ENCODE assay signal across 8 cellular contexts in genomic region chr1:42923367-42924248, GRCh38. TPM values are rescaled to one million over a fixed set of nuclear protein-coding genes. Genes with fewer than 3 reads are reported as not detected.
DNase-seq lines count a peak whose midpoint lies in the region; ATAC-seq, FAIRE-seq and TF ChIP-seq lines count a peak whose summit lies in the region.

No MANE protein-coding gene starts in this region.

- H3K4me3 ChIP-seq in KMS-11 (IDR thresholded peaks at IDR 0.05; ENCODE audit: insufficient read depth, low read depth, low read length), result no peak overlapping the region
- peak overlapping the region; percentile 76 for H3K4me3 ChIP-seq in mononuclear cell (ENCODE audit: low read length)

- ATAC-seq in HG03571 (IDR thresholded peaks at IDR 0.05; ENCODE audit: unreplicated experiment), result no peak
- no peak for ATAC-seq in GM18517 (IDR thresholded peaks at IDR 0.05; ENCODE audit: unreplicated experiment)

- peak; percentile 38 for DNase-seq in CD1c-positive myeloid dendritic cell (ENCODE audit: extremely low spot score)
- DNase-seq in cerebellum (ENCODE audit: low spot score), result peak; percentile 43
- no peak for DNase-seq in C1 segment of cervical spinal cord (lab: John Stamatoyannopoulos, UW)
- DNase-seq in H54 (ENCODE audit: insufficient read length, low spot score), result no peak

- H3K9me3 ChIP-seq in mononuclear cell (ENCODE audit: low read depth, low read length), result no peaks in the 10 kb centered on the region

- no peaks in the 10 kb centered on the region for H3K36me3 ChIP-seq in KMS-11 (ENCODE audit: insufficient read depth)

- H3K27me3 ChIP-seq in KMS-11 (ENCODE audit: insufficient read depth, low read depth), result no peaks in the 10 kb centered on the region
- no peaks in the 10 kb centered on the region for H3K27me3 ChIP-seq in mononuclear cell (ENCODE audit: insufficient read depth, low read length)

- peak overlapping the region; percentile 83 for H3K9ac ChIP-seq in KMS-11

- no peak; the same call in 1 of the 2 replicates for TF ChIP-seq CTCF in KMS-11 (conservative IDR thresholded peaks at IDR 0.05; ENCODE audit: low read depth, low read length)

- peak overlapping the region; percentile 66 for H3K27ac ChIP-seq in KMS-11

- H2AFZ ChIP-seq in KMS-11 (ENCODE audit: low read depth), result peak overlapping the region; percentile 92

- no peak; the same call in 1 of the 2 replicates for TF ChIP-seq POLR2A in H54 (IDR thresholded peaks at IDR 0.05; ENCODE audit: low read depth, low read length)

- H3K4me2 ChIP-seq in KMS-11, result peak overlapping the region; percentile 74

- H4K20me1 ChIP-seq in KMS-11 (ENCODE audit: insufficient read depth), result no peaks in the 10 kb centered on the region

- H3K4me1 ChIP-seq in KMS-11 (ENCODE audit: low read depth, poor library complexity, severe bottlenecking), result peaks cover 19% of the 10 kb centered on the region
- H3K4me1 ChIP-seq in mononuclear cell (ENCODE audit: insufficient read depth, low read length), result peaks cover 17% of the 10 kb centered on the region

- FAIRE-seq in H54 (lab: Jason Lieb, UNC), result no peak

- H3K79me2 ChIP-seq in KMS-11 (ENCODE audit: insufficient read depth, low read depth), result no peaks in the 10 kb centered on the region

RNA-seq across cellular contexts. Expression of gene SLC2A1, which starts 35.1 kb away (rescaled TPM):
- total RNA-seq in cerebellum (50.2 TPM), mononuclear cell (49.7 TPM)

Comparison
In these comparisons a context has a peak if more than half of its experiments do, and no peak if none do; other contexts are left out.
1. DNase-seq: peak in CD1c-positive myeloid dendritic cell (single experiment) and cerebellum (single experiment); none in C1 segment of cervical spinal cord (0 of 14) and H54 (single experiment).